ENCODE assay signal across 35 cellular contexts in genomic region chr6:27066802-27067201, GRCh38.
A peak's percentile ranks its signal among the peaks of the same experiment; 100 is the strongest.
DNase-seq lines count a peak whose midpoint lies in the region; ATAC-seq and TF ChIP-seq lines count a peak whose summit lies in the region.
"Had no signal": no experiment of that assay in that cellular context is flagged by ENCODE, and none has a peak within 500 bp of the region (broad histone marks: within the 10 kb centered on the region; RNA-seq: fewer than 3 reads in every experiment).

No MANE protein-coding gene starts in this region.

- H3K27ac Mint-ChIP-seq in stimulated activated naive B cell treated with anti-CD40 and anti-IgM and Interleukin-4, amounts not matched to agents 10 μg/mL and 1 μg/mL and 100 μg/mL, for 72 hours: no peak overlapping the region
- H3K27ac Mint-ChIP-seq: activated CD4-positive, alpha-beta memory T cell treated with anti-CD3 and anti-CD28 coated beads for 36 hours; dendritic cell treated with granulocyte-macrophage colony-stimulating factor and Interleukin-4, amounts not matched to agents 40 ng/mL and 50 ng/mL, for 4 days; stimulated activated naive CD8-positive, alpha-beta T cell treated with anti-CD3 and anti-CD28 coated beads, Interleukin-15, amount 100 ng/mL, for 72 hours; T-helper 17 cell had no signal

- H3K9me3 Mint-ChIP-seq in stimulated activated naive B cell treated with anti-CD40 and anti-IgM and Interleukin-4, amounts not matched to agents 10 μg/mL and 1 μg/mL and 100 μg/mL, for 72 hours: peaks cover 0 to 2% of the 10 kb centered on the region in 2 donors
- H3K9me3 Mint-ChIP-seq: activated CD4-positive, alpha-beta memory T cell treated with anti-CD3 and anti-CD28 coated beads for 36 hours; dendritic cell treated with granulocyte-macrophage colony-stimulating factor and Interleukin-4, amounts not matched to agents 40 ng/mL and 50 ng/mL, for 4 days; neural crest cell; stimulated activated naive CD8-positive, alpha-beta T cell treated with anti-CD3 and anti-CD28 coated beads, Interleukin-15, amount 100 ng/mL, for 72 hours had no signal

- peaks cover 0 to 3% (median 0%) of the 10 kb centered on the region in 45 donors for H3K27me3 ChIP-seq in dorsolateral prefrontal cortex
- no peaks in the 10 kb centered on the region for H3K27me3 ChIP-seq in mesendoderm (ENCODE audit: insufficient read depth, low read length, poor library complexity)
- H3K27me3 ChIP-seq in BE2C: no peaks in the 10 kb centered on the region
- H3K27me3 ChIP-seq: foreskin keratinocyte, pancreas, right atrium auricular region, tibial nerve had no signal

- no peaks in the 10 kb centered on the region for H3K36me3 ChIP-seq in mesendoderm (ENCODE audit: control insufficient read depth, insufficient read depth, low read length)
- no peaks in the 10 kb centered on the region for H3K36me3 ChIP-seq in BE2C
- H3K36me3 ChIP-seq: esophagus squamous epithelium, heart right ventricle, pancreas, right atrium auricular region, spleen, tibial nerve had no signal

- peak overlapping the region in 44 of 59 donors; percentile 2 to 86 (median 56) for H3K27ac ChIP-seq in dorsolateral prefrontal cortex
- peak overlapping the region; percentile 2 for H3K27ac ChIP-seq in mesendoderm (ENCODE audit: low read depth, low read length)
- H3K27ac ChIP-seq: esophagus squamous epithelium, foreskin keratinocyte, heart right ventricle, right atrium auricular region, spleen, tibial nerve had no signal

- H3K4me1 ChIP-seq in mesendoderm (ENCODE audit: control insufficient read depth, low read depth, low read length) (peaks cover 8% of the 10 kb centered on the region), BE2C (no peaks in the 10 kb centered on the region)
- H3K4me1 ChIP-seq: esophagus squamous epithelium, heart right ventricle, pancreas, right atrium auricular region, spleen had no signal

- H3K4me1 Mint-ChIP-seq in stimulated activated naive B cell treated with anti-CD40 and anti-IgM and Interleukin-4, amounts not matched to agents 10 μg/mL and 1 μg/mL and 100 μg/mL, for 72 hours: no peaks in the 10 kb centered on the region
- H3K4me1 Mint-ChIP-seq: CD4-positive, alpha-beta memory T cell; stimulated activated naive CD8-positive, alpha-beta T cell treated with anti-CD3 and anti-CD28 coated beads, Interleukin-15, amount 100 ng/mL, for 72 hours; T-helper 17 cell had no signal

- H2BK5ac ChIP-seq in mesendoderm (ENCODE audit: low read length): peak overlapping the region; percentile 18

- no peak overlapping the region for H3K4me3 Mint-ChIP-seq in stimulated activated naive B cell treated with anti-CD40 and anti-IgM and Interleukin-4, amounts not matched to agents 10 μg/mL and 1 μg/mL and 100 μg/mL, for 72 hours
- H3K4me3 Mint-ChIP-seq: activated CD4-positive, alpha-beta memory T cell treated with anti-CD3 and anti-CD28 coated beads for 36 hours; CD4-positive, alpha-beta memory T cell; dendritic cell treated with granulocyte-macrophage colony-stimulating factor and Interleukin-4, amounts not matched to agents 40 ng/mL and 50 ng/mL, for 4 days; neural crest cell; stimulated activated naive CD8-positive, alpha-beta T cell treated with anti-CD3 and anti-CD28 coated beads, Interleukin-15, amount 100 ng/mL, for 72 hours; T-helper 17 cell had no signal

- TF ChIP-seq CTCF in dorsolateral prefrontal cortex (IDR thresholded peaks at IDR 0.05 in 54 of 56, conservative IDR thresholded peaks at IDR 0.05 in 2 of 56; ENCODE audit: low read depth in 1 of 56, partially characterized antibody in 56 of 56) (no peak), BE2C (IDR thresholded peaks at IDR 0.05; ENCODE audit: low read depth, low read length) (no peak)

- H3K23ac ChIP-seq in mesendoderm (ENCODE audit: low read length): no peak overlapping the region

- no peak overlapping the region for H2BK120ac ChIP-seq in mesendoderm (ENCODE audit: low read depth, low read length)

- DNase-seq in Ammon's horn (ENCODE audit: low spot score) (peak; percentile 7), NCI-H526 (lab: John Stamatoyannopoulos, UW) (peak; percentile 64 to 88), dorsolateral prefrontal cortex (no peak), mesendoderm (peak; percentile 44), left ventricle myocardium superior (no peak), BE2C (no peak), GDM1 (lab: John Stamatoyannopoulos, UW) (no peak)
- DNase-seq in stimulated activated naive B cell treated with anti-CD40 and anti-IgM and Interleukin-4, amounts not matched to agents 10 μg/mL and 1 μg/mL and 100 μg/mL, for 72 hours: no peak
- DNase-seq: activated CD4-positive, alpha-beta memory T cell treated with anti-CD3 and anti-CD28 coated beads for 36 hours; activated naive CD4-positive, alpha-beta T cell treated with Interleukin-2 at 50 U/mL for 16 hours; AML-193; CD4-positive, alpha-beta memory T cell; central memory CD4-positive, alpha-beta T cell; EL; esophagus squamous epithelium; foreskin keratinocyte; heart right ventricle; left cardiac atrium; NCI-H1092 treated with DMSO at 0.1 percent for 48 hours; NCI-H187; NCI-H2171 treated with DMSO at 0.1 percent for 48 hours; NCI-H510A; pancreas; spleen; stimulated activated CD4-positive, alpha-beta T cell treated with anti-CD3 and anti-CD28 coated beads, Interleukin-2, amount 100 ng/mL, for 24 hours; stimulated activated naive CD8-positive, alpha-beta T cell treated with anti-CD3 and anti-CD28 coated beads, Interleukin-15, amount 100 ng/mL, for 72 hours; T-helper 17 cell had no signal

- H3K4me2 ChIP-seq in mesendoderm (ENCODE audit: low read length): no peak overlapping the region

- intact Hi-C loops in dorsolateral prefrontal cortex (cut with DNase I) (no loop called here), left ventricle myocardium superior (cut with micrococcal nuclease) (no loop called here)

- peak overlapping the region in 9 of 59 donors; percentile 3 to 24 (median 16) for H3K4me3 ChIP-seq in dorsolateral prefrontal cortex
- H3K4me3 ChIP-seq in mesendoderm (ENCODE audit: low read length): no peak overlapping the region
- H3K4me3 ChIP-seq in BE2C (ENCODE audit: low read depth, low read length): no peak overlapping the region
- H3K4me3 ChIP-seq: esophagus squamous epithelium, GM12878, heart right ventricle, pancreas, right atrium auricular region, spleen, tibial nerve had no signal

- H4K8ac ChIP-seq in mesendoderm (ENCODE audit: low read depth, low read length): no peak overlapping the region

- H3K79me2 ChIP-seq in mesendoderm (ENCODE audit: control insufficient read depth, insufficient read depth, low read length): no peaks in the 10 kb centered on the region

- no peak overlapping the region for H3K4ac ChIP-seq in mesendoderm (ENCODE audit: low read depth, low read length)

- no peak overlapping the region for H2BK15ac ChIP-seq in mesendoderm (replicated peaks; ENCODE audit: low read depth)

- H3K9ac ChIP-seq in mesendoderm (ENCODE audit: low read length): no peak overlapping the region

- H3K18ac ChIP-seq in mesendoderm (ENCODE audit: low read length): no peak overlapping the region

- peaks cover 29 to 52% of the 10 kb centered on the region in 2 donors for H3K27me3 Mint-ChIP-seq in stimulated activated naive B cell treated with anti-CD40 and anti-IgM and Interleukin-4, amounts not matched to agents 10 μg/mL and 1 μg/mL and 100 μg/mL, for 72 hours

- H3K56ac ChIP-seq in mesendoderm (ENCODE audit: low read length): peak overlapping the region; percentile 75

- no peak for ATAC-seq in left ventricle myocardium superior
- ATAC-seq in stimulated activated naive B cell treated with anti-CD40 and anti-IgM and Interleukin-4, amounts not matched to agents 10 μg/mL and 1 μg/mL and 100 μg/mL, for 72 hours (replicated peaks): no peak
- ATAC-seq: activated CD4-positive, CD25-positive, alpha-beta regulatory T cell treated with anti-CD3 and anti-CD28 coated beads, Interleukin-2, amount 50 U/mL, for 24 hours; foreskin keratinocyte; GM12878; HCT116; heart right ventricle; left cardiac atrium; SK-N-SH treated with all-trans-retinoic acid at 6 μM for 48 hours; stimulated activated naive CD8-positive, alpha-beta T cell treated with anti-CD3 and anti-CD28 coated beads, Interleukin-15, amount 100 ng/mL, for 72 hours; T-helper 17 cell had no signal

- no peak overlapping the region for H4K5ac ChIP-seq in mesendoderm (ENCODE audit: low read length)

- no peak overlapping the region for H2AK5ac ChIP-seq in mesendoderm (ENCODE audit: low read length)

- no peaks in the 10 kb centered on the region for H3K9me3 ChIP-seq in BE2C
- H3K9me3 ChIP-seq: esophagus squamous epithelium, heart right ventricle, pancreas, right atrium auricular region, spleen, tibial nerve had no signal

- peaks cover 0 to 2% of the 10 kb centered on the region in 2 donors for H3K36me3 Mint-ChIP-seq in stimulated activated naive B cell treated with anti-CD40 and anti-IgM and Interleukin-4, amounts not matched to agents 10 μg/mL and 1 μg/mL and 100 μg/mL, for 72 hours
- H3K36me3 Mint-ChIP-seq: activated CD4-positive, alpha-beta memory T cell treated with anti-CD3 and anti-CD28 coated beads for 36 hours; CD4-positive, alpha-beta memory T cell had no signal

- WGBS in mesendoderm (ENCODE audit: extremely low coverage, insufficient coverage, low lambda C conversion rate): no CpG with 5 or more reads among the region's 1 CpG

- H3K79me1 ChIP-seq in mesendoderm (ENCODE audit: low read length): no peaks in the 10 kb centered on the region

Comparison
In these comparisons a context has a peak if more than half of its experiments do, and no peak if none do; other contexts are left out.
1. DNase-seq: peak in Ammon's horn (single experiment), NCI-H526 (2 of 2) and mesendoderm (single experiment); none in dorsolateral prefrontal cortex (0 of 10), left ventricle myocardium superior (single experiment), stimulated activated naive B cell treated with anti-CD40 and anti-IgM and Interleukin-4, amounts not matched to agents 10 μg/mL and 1 μg/mL and 100 μg/mL, for 72 hours (single experiment), BE2C (single experiment) and GDM1 (single experiment).